8 cellular contexts compared by ENCODE assay signal in the genomic region with DNA sequence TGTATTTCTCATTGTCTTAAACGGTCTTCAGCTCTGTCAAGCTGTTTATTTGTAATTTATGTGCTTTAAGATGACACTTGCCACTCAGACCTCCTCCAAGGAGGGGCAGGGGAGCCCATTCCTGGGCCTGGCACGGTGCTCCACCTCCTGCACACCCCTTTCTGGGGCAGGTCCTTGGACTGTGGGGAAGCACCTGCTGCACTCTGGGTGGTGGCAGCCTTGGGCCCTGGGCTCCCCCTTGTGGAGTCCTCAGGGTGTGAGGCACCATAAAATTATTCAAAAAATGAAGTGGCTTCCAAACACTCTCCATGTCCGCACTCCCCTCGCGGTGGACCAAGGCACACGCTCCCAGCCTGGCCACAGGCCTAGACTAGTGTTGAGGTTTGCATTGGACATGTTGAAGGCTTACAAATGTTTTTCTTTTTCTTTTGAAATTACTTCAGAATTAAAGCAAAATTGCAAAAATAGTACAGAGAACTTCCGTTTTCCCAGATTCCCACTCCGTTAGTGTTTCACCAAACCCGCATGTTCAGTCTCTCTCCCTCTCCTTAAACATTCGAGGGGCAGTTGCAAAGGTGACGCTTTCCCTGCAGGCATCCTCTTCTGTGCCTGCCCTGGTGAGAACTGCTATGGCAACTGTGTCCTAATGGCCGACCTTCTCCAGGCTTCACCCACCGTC. TPM values are rescaled to one million over a fixed set of nuclear protein-coding genes. Genes with fewer than 3 reads are reported as not detected.
A peak's percentile ranks its signal among the peaks of the same experiment; 100 is the strongest.
DNase-seq lines count a peak whose midpoint lies in the region; ATAC-seq and TF ChIP-seq lines count a peak whose summit lies in the region.

No MANE protein-coding gene starts in this region.

- H3K27ac ChIP-seq in AG04450 (ENCODE audit: low read depth, low read length): no peak overlapping the region

- H3K9me3 ChIP-seq in AG04450 (ENCODE audit: control insufficient read depth, insufficient read depth, low read length): no peaks in the 10 kb centered on the region

- H3K4me3 ChIP-seq in AG04450 (ENCODE audit: low read depth, low read length): no peak overlapping the region
- no peak overlapping the region for H3K4me3 ChIP-seq in epithelial cell of esophagus (ENCODE audit: low read length)

- TF ChIP-seq CTCF in AG04450 (IDR thresholded peaks at IDR 0.05; ENCODE audit: low read depth, low read length) (peak; percentile 76), epithelial cell of esophagus (IDR thresholded peaks at IDR 0.05; ENCODE audit: insufficient read depth, low read depth, low read length, missing control alignments) (peak; percentile 77)

- CTCF ChIA-PET in AG04450 (lab: Charles Lee): interaction anchor here (0.7 to 1.3 kb wide), 7 partner anchors 10 to 221 kb away, joined by 3 to 13 read pairs (median 4); no protein-coding TSS in a partner anchor

- H3K27me3 ChIP-seq in AG04450 (ENCODE audit: control insufficient read depth, insufficient read depth, low read length): no peaks in the 10 kb centered on the region

- no peaks in the 10 kb centered on the region for H3K27me3 Mint-ChIP-seq in natural killer cell treated with Interleukin-12 subunit alpha and Interleukin-12 subunit beta and Interleukin-15 and Interleukin-18, amount 100 ng/mL, for 72 hours

- peak; percentile 74 for ATAC-seq in GM18861 (IDR thresholded peaks at IDR 0.05; ENCODE audit: unreplicated experiment)
- peak; percentile 76 for ATAC-seq in HG03378 (IDR thresholded peaks at IDR 0.05; ENCODE audit: unreplicated experiment)
- ATAC-seq in natural killer cell treated with Interleukin-12 subunit alpha and Interleukin-12 subunit beta and Interleukin-15 and Interleukin-18, amount 100 ng/mL, for 72 hours: peak; percentile 91 to 93

- DNase-seq in AG04450 (ENCODE audit: low read depth, low spot score): peak; percentile 37
- peak; percentile 44 for DNase-seq in NOMO-1 treated with DMSO at 0.1 percent for 48 hours (lab: John Stamatoyannopoulos, UW; ENCODE audit: unreplicated experiment)
- DNase-seq in activated CD8-positive, alpha-beta memory T cell treated with anti-CD3 and anti-CD28 coated beads, Interleukin-2, amount 50 U/mL, for 1 hour (ENCODE audit: extremely low read depth): peak; percentile 54
- DNase-seq in epithelial cell of esophagus (ENCODE audit: low read depth): peak; percentile 81
- DNase-seq in natural killer cell treated with Interleukin-12 subunit alpha and Interleukin-12 subunit beta and Interleukin-15 and Interleukin-18, amount 100 ng/mL, for 72 hours (ENCODE audit: low spot score): peak; percentile 78
- peak; percentile 56 for DNase-seq in superior temporal gyrus (ENCODE audit: extremely low spot score)

- no peak overlapping the region for H3K4me3 Mint-ChIP-seq in natural killer cell treated with Interleukin-12 subunit alpha and Interleukin-12 subunit beta and Interleukin-15 and Interleukin-18, amount 100 ng/mL, for 72 hours

- H3K27ac Mint-ChIP-seq in natural killer cell treated with Interleukin-12 subunit alpha and Interleukin-12 subunit beta and Interleukin-15 and Interleukin-18, amount 100 ng/mL, for 72 hours: peak overlapping the region in 1 of 2 donors; percentile 36

- H3K36me3 Mint-ChIP-seq in natural killer cell treated with Interleukin-12 subunit alpha and Interleukin-12 subunit beta and Interleukin-15 and Interleukin-18, amount 100 ng/mL, for 72 hours: no peaks in the 10 kb centered on the region

- H3K9me3 Mint-ChIP-seq in natural killer cell treated with Interleukin-12 subunit alpha and Interleukin-12 subunit beta and Interleukin-15 and Interleukin-18, amount 100 ng/mL, for 72 hours: no peaks in the 10 kb centered on the region

- POLR2A ChIA-PET in AG04450 (lab: Yijun Ruan, JAX): no interaction called here

- H3K4me1 Mint-ChIP-seq in natural killer cell treated with Interleukin-12 subunit alpha and Interleukin-12 subunit beta and Interleukin-15 and Interleukin-18, amount 100 ng/mL, for 72 hours (ENCODE audit: low read depth in 2 of 2): peaks cover 36 to 37% of the 10 kb centered on the region in 2 donors

RNA-seq across cellular contexts. Expression of gene FOXK2, which starts 32.4 kb away (rescaled TPM):
- 21.7 and 24.3 TPM in 2 replicates for polyA plus RNA-seq in AG04450 (2011; rRNA removed)
- polyA minus RNA-seq in AG04450 (2011; rRNA and poly(A)+ RNA removed): 46.9 and 56.0 TPM in 2 replicates
- 100 to 1,000 TPM in 1 of 2 donors, 10 to 100 TPM in 1; 60.9 to 108 TPM for total RNA-seq in natural killer cell treated with Interleukin-12 subunit alpha and Interleukin-12 subunit beta and Interleukin-15 and Interleukin-18, amount 100 ng/mL, for 72 hours
